In genomic region chr4:25533237-25533636, GRCh38 we compare ENCODE assay signal across 27 cellular contexts.
"Had no signal": no experiment of that assay in that cellular context is flagged by ENCODE, and none has a peak within 500 bp of the region (broad histone marks: within the 10 kb centered on the region; RNA-seq: fewer than 3 reads in every experiment).

No MANE protein-coding gene starts in this region.

- H3K36me3 Mint-ChIP-seq: mesothelial cell of epicardium had no signal

- ATAC-seq: effector memory CD8-positive, alpha-beta T cell; esophagus mucosa; gastrocnemius medialis; heart right ventricle; left cardiac atrium; left lung; left ventricle myocardium superior; lower lobe of right lung; mucosa of descending colon had no signal

- H3K27ac ChIP-seq: coronary artery, dorsolateral prefrontal cortex, epithelial cell of prostate, esophagus squamous epithelium, gastrocnemius medialis, heart right ventricle, left lung, lower lobe of right lung had no signal

- FAIRE-seq: colon, islet of Langerhans, keratinocyte had no signal

- H3K4me3 Mint-ChIP-seq: effector memory CD8-positive, alpha-beta T cell; endodermal cell; mesothelial cell of epicardium had no signal

- DNase-seq: dermis blood vessel endothelial cell; dorsolateral prefrontal cortex; effector CD4-positive, alpha-beta T cell; effector memory CD8-positive, alpha-beta T cell; endodermal cell; erythroblast; esophagus squamous epithelium; foreskin fibroblast; foreskin melanocyte; gastrocnemius medialis; glutamatergic neuron; head of caudate nucleus; heart right ventricle; hippocampal formation; left cardiac atrium; left lung; left ventricle myocardium superior; lower lobe of right lung; mesenchymal stem cell; mucosa of descending colon had no signal

- H3K9me3 ChIP-seq: esophagus squamous epithelium, gastrocnemius medialis, heart right ventricle, left lung, lower lobe of right lung, mucosa of descending colon had no signal

- H3K9me3 Mint-ChIP-seq: effector memory CD8-positive, alpha-beta T cell; endodermal cell; mesothelial cell of epicardium had no signal

- H3K4me3 ChIP-seq: coronary artery, dorsolateral prefrontal cortex, esophagus squamous epithelium, gastrocnemius medialis, heart right ventricle, left lung, lower lobe of right lung, mucosa of descending colon had no signal

- H3K36me3 ChIP-seq: esophagus squamous epithelium, gastrocnemius medialis, heart right ventricle, left lung, lower lobe of right lung had no signal

- H3K4me1 ChIP-seq: esophagus squamous epithelium, gastrocnemius medialis, heart right ventricle had no signal

- H3K27ac Mint-ChIP-seq: effector memory CD8-positive, alpha-beta T cell; endodermal cell; mesothelial cell of epicardium had no signal

- H3K27me3 ChIP-seq: dorsolateral prefrontal cortex, esophagus squamous epithelium, gastrocnemius medialis, heart right ventricle, left lung had no signal
